ENCODE assay signal across 8 cellular contexts in genomic region chr14:22766457-22767322, GRCh38. TPM values are rescaled to one million over a fixed set of nuclear protein-coding genes. Genes with fewer than 3 reads are reported as not detected.
DNase-seq lines count a peak whose midpoint lies in the region; ATAC-seq and TF ChIP-seq lines count a peak whose summit lies in the region.

TSS of gene OXA1L (plus strand) at chr14:22766688. CDS start at chr14:22766702, 14 bp downstream.

- peaks cover 51% of the 10 kb centered on the region for H3K36me3 Mint-ChIP-seq in T-helper 1 cell treated with Interleukin-12 subunit alpha and Interleukin-12 subunit beta and Interleukin-4 antibody, amounts not matched to agents 30 μg/mL and 1 μg/mL, for 36 hours (ENCODE audit: low read depth)
- H3K36me3 Mint-ChIP-seq in progenitor cell of endocrine pancreas (ENCODE audit: insufficient read depth): peaks cover 29% of the 10 kb centered on the region

- H3K9me3 Mint-ChIP-seq in T-helper 1 cell treated with Interleukin-12 subunit alpha and Interleukin-12 subunit beta and Interleukin-4 antibody, amounts not matched to agents 30 μg/mL and 1 μg/mL, for 36 hours: peaks cover 14% of the 10 kb centered on the region
- peaks cover 3% of the 10 kb centered on the region for H3K9me3 Mint-ChIP-seq in progenitor cell of endocrine pancreas (ENCODE audit: low read depth)

- peak within 1 kb of the TSS; percentile 92 for H3K27ac ChIP-seq in left ventricle myocardium inferior (replicated peaks)

- peak within 1 kb of the TSS; percentile 96 for H3K27ac Mint-ChIP-seq in T-helper 1 cell treated with Interleukin-12 subunit alpha and Interleukin-12 subunit beta and Interleukin-4 antibody, amounts not matched to agents 30 μg/mL and 1 μg/mL, for 36 hours
- peak within 1 kb of the TSS; percentile 98 for H3K27ac Mint-ChIP-seq in progenitor cell of endocrine pancreas

- H3K27me3 ChIP-seq in left ventricle myocardium inferior (ENCODE audit: low read depth): no peaks in the 10 kb centered on the region

- intact Hi-C loops in left ventricle myocardium inferior (cut with micrococcal nuclease): no loop called here

- H3K36me3 ChIP-seq in left ventricle myocardium inferior: peaks cover 40% of the 10 kb centered on the region

- H3K4me3 ChIP-seq in GM12875 (ENCODE audit: low read depth, low read length): peak within 1 kb of the TSS; percentile 51
- H3K4me3 ChIP-seq in left ventricle myocardium inferior: peak within 1 kb of the TSS; percentile 89

- H3K9me3 ChIP-seq in left ventricle myocardium inferior (replicated peaks): peaks cover 9% of the 10 kb centered on the region

- no peaks in the 10 kb centered on the region for H3K27me3 Mint-ChIP-seq in T-helper 1 cell treated with Interleukin-12 subunit alpha and Interleukin-12 subunit beta and Interleukin-4 antibody, amounts not matched to agents 30 μg/mL and 1 μg/mL, for 36 hours (ENCODE audit: low read depth)
- no peaks in the 10 kb centered on the region for H3K27me3 Mint-ChIP-seq in progenitor cell of endocrine pancreas

- ATAC-seq in HG02840 (IDR thresholded peaks at IDR 0.05; ENCODE audit: low FRiP score, unreplicated experiment): peak; percentile 82

- peak within 1 kb of the TSS; percentile 95 for H3K4me3 Mint-ChIP-seq in T-helper 1 cell treated with Interleukin-12 subunit alpha and Interleukin-12 subunit beta and Interleukin-4 antibody, amounts not matched to agents 30 μg/mL and 1 μg/mL, for 36 hours
- peak within 1 kb of the TSS; percentile 95 for H3K4me3 Mint-ChIP-seq in progenitor cell of endocrine pancreas (ENCODE audit: low read depth)

- H3K4me1 ChIP-seq in left ventricle myocardium inferior: peaks cover 45% of the 10 kb centered on the region

- peak; percentile 99 for DNase-seq in NCI-H1694 (lab: John Stamatoyannopoulos, UW)
- peak; percentile 98 for DNase-seq in amniotic stem cell (lab: John Stamatoyannopoulos, UW)
- DNase-seq in left ventricle myocardium inferior: peak; percentile 97
- peak; percentile 84 for DNase-seq in progenitor cell of endocrine pancreas (ENCODE audit: low spot score, unreplicated experiment)
- DNase-seq in ureter (ENCODE audit: low spot score): peak; percentile 99

- H3K4me1 Mint-ChIP-seq in T-helper 1 cell treated with Interleukin-12 subunit alpha and Interleukin-12 subunit beta and Interleukin-4 antibody, amounts not matched to agents 30 μg/mL and 1 μg/mL, for 36 hours (ENCODE audit: low read depth): peaks cover 37% of the 10 kb centered on the region
- peaks cover 17% of the 10 kb centered on the region for H3K4me1 Mint-ChIP-seq in progenitor cell of endocrine pancreas (ENCODE audit: low read depth)

- TF ChIP-seq CTCF in GM12875 (IDR thresholded peaks at IDR 0.05; ENCODE audit: borderline replicate concordance, insufficient read depth, low read depth, low read length) (no peak), left ventricle myocardium inferior (IDR thresholded peaks at IDR 0.05; ENCODE audit: borderline replicate concordance) (no peak), progenitor cell of endocrine pancreas (IDR thresholded peaks at IDR 0.05; ENCODE audit: unreplicated experiment) (no peak)

RNA-seq across cellular contexts. Expression of gene OXA1L, which starts in this region (rescaled TPM):
- total RNA-seq in left ventricle myocardium inferior: 182 TPM
- 114 and 122 TPM in 2 replicates for total RNA-seq in progenitor cell of endocrine pancreas
- 93.5 TPM for total RNA-seq in ureter

Comparison
In these comparisons a context has a peak if more than half of its experiments do, and no peak if none do; other contexts are left out.
1. Peak in every context shown above with its lines: DNase-seq, ATAC-seq, H3K4me3 ChIP-seq and H3K27ac ChIP-seq.